8 cellular contexts compared by ENCODE assay signal in genomic region chr11:75562836-75563484, GRCh38. TPM values are rescaled to one million over a fixed set of nuclear protein-coding genes. Genes with fewer than 3 reads are reported as not detected.
DNase-seq lines count a peak whose midpoint lies in the region; FAIRE-seq and TF ChIP-seq lines count a peak whose summit lies in the region.

No MANE protein-coding gene starts in this region.

- H3K4me1 ChIP-seq in iPS-15b (ENCODE audit: control insufficient read depth, insufficient read depth, low read length) = peaks cover 23% of the 10 kb centered on the region
- peaks cover 0 to 5% of the 10 kb centered on the region in 2 donors for H3K4me1 ChIP-seq in small intestine (ENCODE audit: control insufficient read depth in 2 of 2, insufficient read depth in 1 of 2, low read depth in 1 of 2, low read length in 1 of 2)

- FAIRE-seq in small intestine (lab: Jason Lieb, UNC) = no peak

- H3K9me3 Mint-ChIP-seq in IgD-negative memory B cell = no peaks in the 10 kb centered on the region

- no peak for DNase-seq in small intestine
- no peak for DNase-seq in head of caudate nucleus
- no peak for DNase-seq in activated effector memory CD4-positive, alpha-beta T cell treated with Interleukin-2 at 50 U/mL for 16 hours
- DNase-seq in medulla oblongata (ENCODE audit: extremely low spot score) = no peak

- peak overlapping the region in 2 of 3 donors; percentile 59 to 88 for H3K27ac Mint-ChIP-seq in IgD-negative memory B cell

- H3K9me3 ChIP-seq in iPS-15b (ENCODE audit: control insufficient read depth, insufficient read depth, low read length) (no peaks in the 10 kb centered on the region), small intestine (ENCODE audit: control insufficient read depth, low read depth) (no peaks in the 10 kb centered on the region)

- WGBS in adipose tissue, 3 donors = 4 to 7% (median 6%) methylated on average over 16 of the region's 16 CpGs
- 11 to 13% (median 13%) methylated on average over 16 of the region's 16 CpGs for WGBS in small intestine, 3 donors

- TF ChIP-seq CTCF in C4-2B (conservative IDR thresholded peaks at IDR 0.05) = no peak

- H3K4me3 ChIP-seq in iPS-15b (ENCODE audit: low read depth, low read length) = peak overlapping the region; percentile 91
- H3K4me3 ChIP-seq in small intestine (ENCODE audit: low read depth in 1 of 2, low read length in 2 of 2) = peak overlapping the region; percentile 77 to 86

- H3K27me3 Mint-ChIP-seq in IgD-negative memory B cell = peaks cover 7% of the 10 kb centered on the region

- no peaks in the 10 kb centered on the region for H3K36me3 Mint-ChIP-seq in IgD-negative memory B cell

- H3K9ac ChIP-seq in iPS-15b (ENCODE audit: low read depth, low read length) = peak overlapping the region; percentile 96

- peak overlapping the region; percentile 81 to 95 (median 92) for H3K4me3 Mint-ChIP-seq in IgD-negative memory B cell

- peaks cover 5 to 14% (median 7%) of the 10 kb centered on the region in 3 donors for H3K4me1 Mint-ChIP-seq in IgD-negative memory B cell

- H3K27ac ChIP-seq in C4-2B (peak overlapping the region; percentile 55), adipose tissue (ENCODE audit: low read depth, low read length) (peak overlapping the region; percentile 68), small intestine (ENCODE audit: low read depth in 1 of 2, low read length in 1 of 2) (peak overlapping the region; percentile 81 to 98)

- intact Hi-C loops in head of caudate nucleus (cut with DNase I) = no loop called here

- peaks cover 26% of the 10 kb centered on the region for H3K36me3 ChIP-seq in iPS-15b (ENCODE audit: control insufficient read depth, insufficient read depth, low read length)
- peaks cover 0 to 2% of the 10 kb centered on the region in 2 donors for H3K36me3 ChIP-seq in small intestine (ENCODE audit: control insufficient read depth in 2 of 2, insufficient read depth in 2 of 2, low read length in 2 of 2)

- H3K27me3 ChIP-seq in iPS-15b (ENCODE audit: control insufficient read depth, insufficient read depth, low read length) = no peaks in the 10 kb centered on the region
- H3K27me3 ChIP-seq in small intestine (ENCODE audit: control insufficient read depth in 2 of 2, insufficient read depth in 2 of 2, low read length in 2 of 2) = no peaks in the 10 kb centered on the region

RNA-seq across cellular contexts. Expression of gene SERPINH1, which starts 0.9 kb away (rescaled TPM):
- polyA plus RNA-seq in IgD-negative memory B cell = 1.8 TPM
- 100 to 1,000 TPM in 2 of 3 donors, 10 to 100 TPM in 1; 54.8 to 299 (median 110) TPM for polyA plus RNA-seq in adipose tissue
- polyA plus RNA-seq in small intestine = 10 to 100 TPM in 1 of 3 donors, 1 to 10 TPM in 2; 8.1 to 58.5 (median 8.6) TPM

RNA-seq across cellular contexts. Expression of gene GDPD5, which starts 37.2 kb away (rescaled TPM):
- polyA plus RNA-seq in IgD-negative memory B cell = 27.8 TPM
- polyA plus RNA-seq in adipose tissue = 10 to 100 TPM; 25.6 to 49.8 (median 34.1) TPM
- 1 to 10 TPM; 1.1 to 9.2 (median 3.0) TPM for polyA plus RNA-seq in small intestine
